ENCODE assay signal across 32 cellular contexts in the genomic region with DNA sequence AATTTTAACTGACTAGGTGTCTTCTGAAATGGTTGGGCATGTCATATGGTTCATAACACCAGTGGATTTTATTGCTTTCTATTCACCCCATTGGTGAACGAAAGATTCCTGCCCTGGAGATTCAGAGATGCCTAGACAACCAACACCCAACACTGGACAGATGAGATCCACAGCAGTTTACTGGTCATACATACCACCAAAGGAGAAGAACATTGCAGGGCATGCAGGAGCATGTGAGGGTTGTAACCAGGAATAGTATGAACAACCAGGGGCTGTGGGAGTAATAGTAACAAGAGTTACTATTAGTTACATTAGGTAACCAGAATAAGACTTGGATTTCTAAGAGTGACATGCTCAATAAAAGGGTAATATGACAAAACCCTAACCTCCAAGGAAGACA.
"Had no signal": no experiment of that assay in that cellular context is flagged by ENCODE, and none has a peak within 500 bp of the region (broad histone marks: within the 10 kb centered on the region; RNA-seq: fewer than 3 reads in every experiment).

No MANE protein-coding gene starts in this region.

- H3K27me3 ChIP-seq: adrenal gland, body of pancreas, brain microvascular endothelial cell had no signal

- H3K27ac ChIP-seq: adrenal gland, body of pancreas, brain microvascular endothelial cell, VCaP had no signal

- DNase-seq: activated B cell treated with CpG ODN at 0.5 μM for 24 hours; activated CD4-positive, alpha-beta memory T cell treated with anti-CD3 and anti-CD28 coated beads for 36 hours; activated CD4-positive, alpha-beta T cell treated with anti-CD3 and anti-CD28 coated beads for 4 hours; activated CD4-positive, alpha-beta T cell treated with anti-CD3 and anti-CD28 coated beads, Interleukin-2, amount 10 ng/mL, durations not matched to agents 24 days and 14 days; activated CD4-positive, alpha-beta T cell treated with anti-CD3 and anti-CD28 coated beads, Interleukin-2, amount 50 U/mL, for 1 hour; activated CD4-positive, alpha-beta T cell treated with anti-CD3 and anti-CD28 coated beads, Interleukin-2, amount 50 U/mL, for 4 hours; activated CD4-positive, CD25-positive, alpha-beta regulatory T cell treated with anti-CD3 and anti-CD28 coated beads, Interleukin-2, amount 50 U/mL, for 72 hours; activated CD8-positive, alpha-beta memory T cell treated with anti-CD3 and anti-CD28 coated beads, Interleukin-2, amount 50 U/mL, for 4 hours; activated CD8-positive, alpha-beta T cell treated with anti-CD3 and anti-CD28 coated beads for 36 hours; activated effector memory CD4-positive, alpha-beta T cell treated with anti-CD3 and anti-CD28 coated beads, Interleukin-2, amount 50 U/mL, for 16 hours; activated gamma-delta T cell treated with Interleukin-2 at 50 U/mL for 16 hours; activated naive CD4-positive, alpha-beta T cell; activated naive CD4-positive, alpha-beta T cell treated with anti-CD3 and anti-CD28 coated beads for 36 hours; activated naive CD4-positive, alpha-beta T cell treated with anti-CD3 and anti-CD28 coated beads, Interleukin-2, amount 50 U/mL, for 16 hours; activated naive CD8-positive, alpha-beta T cell treated with anti-CD3 and anti-CD28 coated beads for 36 hours; activated T-cell treated with anti-CD3 and anti-CD28 coated beads for 4 hours; activated T-cell treated with anti-CD3 and anti-CD28 coated beads, Interleukin-2, amount 50 U/mL, for 1 hour; activated T-cell treated with anti-CD3 and anti-CD28 coated beads, Interleukin-2, amount 50 U/mL, for 4 hours; activated T-cell treated with anti-CD3 and anti-CD28 coated beads, Interleukin-2, amount 50 U/mL, for 72 hours; adrenal gland; amniotic stem cell; aorta; body of pancreas; brain microvascular endothelial cell; central memory CD4-positive, alpha-beta T cell; SW 1271; T-helper 1 cell; T-helper 2 cell; T-helper 9 cell had no signal

- ATAC-seq: activated CD8-positive, alpha-beta T cell treated with anti-CD3 and anti-CD28 coated beads for 36 hours; activated naive CD4-positive, alpha-beta T cell treated with anti-CD3 and anti-CD28 coated beads, Interleukin-2, amount 50 U/mL, for 72 hours; activated T-cell treated with anti-CD3 and anti-CD28 coated beads, Interleukin-2, amount 50 U/mL, for 4 hours; activated T-cell treated with anti-CD3 and anti-CD28 coated beads, Interleukin-2, amount 50 U/mL, for 72 hours; activated T-helper 17 cell treated with anti-CD3 and anti-CD28 coated beads, Interleukin-2, amount 50 U/mL, for 72 hours; body of pancreas had no signal

- H3K4me1 ChIP-seq: adrenal gland, body of pancreas had no signal

- H3K9me3 ChIP-seq: adrenal gland, body of pancreas had no signal

- H3K4me3 ChIP-seq: adrenal gland, body of pancreas had no signal

- H3K36me3 ChIP-seq: adrenal gland, brain microvascular endothelial cell had no signal
